ENCODE assay signal across 1 cellular context in the genomic region with DNA sequence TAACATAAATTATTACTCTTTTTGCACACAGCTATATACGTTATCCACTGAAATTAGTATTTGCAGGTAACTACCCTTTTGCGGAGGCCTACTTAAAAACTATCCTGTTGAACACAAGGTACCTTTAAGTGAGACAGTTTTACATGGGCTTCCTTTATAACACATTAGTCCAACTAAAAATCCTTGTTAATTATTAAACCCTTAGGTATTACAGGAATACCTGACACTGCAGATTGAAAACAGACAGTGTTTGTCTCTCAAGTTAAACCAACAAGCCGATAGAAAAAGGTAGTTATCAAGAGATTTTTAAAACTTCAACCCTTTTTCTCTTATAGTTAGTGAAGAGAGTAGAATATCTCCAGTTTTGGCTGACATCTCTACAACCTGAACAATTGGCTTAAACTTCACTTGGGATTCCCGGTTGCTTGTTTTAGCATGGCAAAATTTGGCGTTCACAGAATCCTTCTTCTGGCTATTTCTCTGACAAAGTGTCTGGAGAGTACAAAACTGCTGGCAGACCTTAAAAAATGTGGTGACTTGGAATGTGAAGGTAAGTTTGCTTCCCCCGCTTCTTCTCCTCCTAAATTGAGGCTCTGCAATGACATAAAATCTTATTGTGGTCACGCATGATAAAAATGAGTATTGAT.
A peak's percentile ranks its signal among the peaks of the same experiment; 100 is the strongest.
TF ChIP-seq lines count a peak whose summit lies in the region.

A gene with protein sequence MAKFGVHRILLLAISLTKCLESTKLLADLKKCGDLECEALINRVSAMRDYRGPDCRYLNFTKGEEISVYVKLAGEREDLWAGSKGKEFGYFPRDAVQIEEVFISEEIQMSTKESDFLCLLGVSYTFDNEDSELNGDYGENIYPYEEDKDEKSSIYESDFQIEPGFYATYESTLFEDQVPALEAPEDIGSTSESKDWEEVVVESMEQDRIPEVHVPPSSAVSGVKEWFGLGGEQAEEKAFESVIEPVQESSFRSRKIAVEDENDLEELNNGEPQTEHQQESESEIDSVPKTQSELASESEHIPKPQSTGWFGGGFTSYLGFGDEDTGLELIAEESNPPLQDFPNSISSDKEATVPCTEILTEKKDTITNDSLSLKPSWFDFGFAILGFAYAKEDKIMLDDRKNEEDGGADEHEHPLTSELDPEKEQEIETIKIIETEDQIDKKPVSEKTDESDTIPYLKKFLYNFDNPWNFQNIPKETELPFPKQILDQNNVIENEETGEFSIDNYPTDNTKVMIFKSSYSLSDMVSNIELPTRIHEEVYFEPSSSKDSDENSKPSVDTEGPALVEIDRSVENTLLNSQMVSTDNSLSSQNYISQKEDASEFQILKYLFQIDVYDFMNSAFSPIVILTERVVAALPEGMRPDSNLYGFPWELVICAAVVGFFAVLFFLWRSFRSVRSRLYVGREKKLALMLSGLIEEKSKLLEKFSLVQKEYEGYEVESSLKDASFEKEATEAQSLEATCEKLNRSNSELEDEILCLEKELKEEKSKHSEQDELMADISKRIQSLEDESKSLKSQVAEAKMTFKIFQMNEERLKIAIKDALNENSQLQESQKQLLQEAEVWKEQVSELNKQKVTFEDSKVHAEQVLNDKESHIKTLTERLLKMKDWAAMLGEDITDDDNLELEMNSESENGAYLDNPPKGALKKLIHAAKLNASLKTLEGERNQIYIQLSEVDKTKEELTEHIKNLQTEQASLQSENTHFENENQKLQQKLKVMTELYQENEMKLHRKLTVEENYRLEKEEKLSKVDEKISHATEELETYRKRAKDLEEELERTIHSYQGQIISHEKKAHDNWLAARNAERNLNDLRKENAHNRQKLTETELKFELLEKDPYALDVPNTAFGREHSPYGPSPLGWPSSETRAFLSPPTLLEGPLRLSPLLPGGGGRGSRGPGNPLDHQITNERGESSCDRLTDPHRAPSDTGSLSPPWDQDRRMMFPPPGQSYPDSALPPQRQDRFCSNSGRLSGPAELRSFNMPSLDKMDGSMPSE (N-terminal part only) (plus strand): TSS at position 236 of the 647 bp plus-strand sequence. CDS start 200 bp downstream, at position 436.

TF ChIP-seq in HepG2, 621 proteins besides CTCF, POLR2A, EP300 and RAD21 (continued from another document and continues in another):
- TF ChIP-seq, protein P1, sequence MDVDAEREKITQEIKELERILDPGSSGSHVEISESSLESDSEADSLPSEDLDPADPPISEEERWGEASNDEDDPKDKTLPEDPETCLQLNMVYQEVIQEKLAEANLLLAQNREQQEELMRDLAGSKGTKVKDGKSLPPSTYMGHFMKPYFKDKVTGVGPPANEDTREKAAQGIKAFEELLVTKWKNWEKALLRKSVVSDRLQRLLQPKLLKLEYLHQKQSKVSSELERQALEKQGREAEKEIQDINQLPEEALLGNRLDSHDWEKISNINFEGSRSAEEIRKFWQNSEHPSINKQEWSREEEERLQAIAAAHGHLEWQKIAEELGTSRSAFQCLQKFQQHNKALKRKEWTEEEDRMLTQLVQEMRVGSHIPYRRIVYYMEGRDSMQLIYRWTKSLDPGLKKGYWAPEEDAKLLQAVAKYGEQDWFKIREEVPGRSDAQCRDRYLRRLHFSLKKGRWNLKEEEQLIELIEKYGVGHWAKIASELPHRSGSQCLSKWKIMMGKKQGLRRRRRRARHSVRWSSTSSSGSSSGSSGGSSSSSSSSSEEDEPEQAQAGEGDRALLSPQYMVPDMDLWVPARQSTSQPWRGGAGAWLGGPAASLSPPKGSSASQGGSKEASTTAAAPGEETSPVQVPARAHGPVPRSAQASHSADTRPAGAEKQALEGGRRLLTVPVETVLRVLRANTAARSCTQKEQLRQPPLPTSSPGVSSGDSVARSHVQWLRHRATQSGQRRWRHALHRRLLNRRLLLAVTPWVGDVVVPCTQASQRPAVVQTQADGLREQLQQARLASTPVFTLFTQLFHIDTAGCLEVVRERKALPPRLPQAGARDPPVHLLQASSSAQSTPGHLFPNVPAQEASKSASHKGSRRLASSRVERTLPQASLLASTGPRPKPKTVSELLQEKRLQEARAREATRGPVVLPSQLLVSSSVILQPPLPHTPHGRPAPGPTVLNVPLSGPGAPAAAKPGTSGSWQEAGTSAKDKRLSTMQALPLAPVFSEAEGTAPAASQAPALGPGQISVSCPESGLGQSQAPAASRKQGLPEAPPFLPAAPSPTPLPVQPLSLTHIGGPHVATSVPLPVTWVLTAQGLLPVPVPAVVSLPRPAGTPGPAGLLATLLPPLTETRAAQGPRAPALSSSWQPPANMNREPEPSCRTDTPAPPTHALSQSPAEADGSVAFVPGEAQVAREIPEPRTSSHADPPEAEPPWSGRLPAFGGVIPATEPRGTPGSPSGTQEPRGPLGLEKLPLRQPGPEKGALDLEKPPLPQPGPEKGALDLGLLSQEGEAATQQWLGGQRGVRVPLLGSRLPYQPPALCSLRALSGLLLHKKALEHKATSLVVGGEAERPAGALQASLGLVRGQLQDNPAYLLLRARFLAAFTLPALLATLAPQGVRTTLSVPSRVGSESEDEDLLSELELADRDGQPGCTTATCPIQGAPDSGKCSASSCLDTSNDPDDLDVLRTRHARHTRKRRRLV (CRISPR knock-in tag; IDR thresholded peaks at IDR 0.05) = no peak
- TF ChIP-seq, protein P2, sequence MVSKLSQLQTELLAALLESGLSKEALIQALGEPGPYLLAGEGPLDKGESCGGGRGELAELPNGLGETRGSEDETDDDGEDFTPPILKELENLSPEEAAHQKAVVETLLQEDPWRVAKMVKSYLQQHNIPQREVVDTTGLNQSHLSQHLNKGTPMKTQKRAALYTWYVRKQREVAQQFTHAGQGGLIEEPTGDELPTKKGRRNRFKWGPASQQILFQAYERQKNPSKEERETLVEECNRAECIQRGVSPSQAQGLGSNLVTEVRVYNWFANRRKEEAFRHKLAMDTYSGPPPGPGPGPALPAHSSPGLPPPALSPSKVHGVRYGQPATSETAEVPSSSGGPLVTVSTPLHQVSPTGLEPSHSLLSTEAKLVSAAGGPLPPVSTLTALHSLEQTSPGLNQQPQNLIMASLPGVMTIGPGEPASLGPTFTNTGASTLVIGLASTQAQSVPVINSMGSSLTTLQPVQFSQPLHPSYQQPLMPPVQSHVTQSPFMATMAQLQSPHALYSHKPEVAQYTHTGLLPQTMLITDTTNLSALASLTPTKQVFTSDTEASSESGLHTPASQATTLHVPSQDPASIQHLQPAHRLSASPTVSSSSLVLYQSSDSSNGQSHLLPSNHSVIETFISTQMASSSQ (IDR thresholded peaks at IDR 0.05; ENCODE audit: low read depth) = peak; percentile 98
- TF ChIP-seq, protein P2 (CRISPR knock-in tag; IDR thresholded peaks at IDR 0.05; ENCODE audit: borderline replicate concordance) = peak; percentile 98; the same call in 1 of the 2 replicates
- TF ChIP-seq FOXA1 (IDR thresholded peaks at IDR 0.05) (no peak), FOXA1 (CRISPR knock-in tag; IDR thresholded peaks at IDR 0.05) (peak; percentile 31; the same call in 1 of the 2 replicates), ZMYM4 (CRISPR knock-in tag; IDR thresholded peaks at IDR 0.05) (peak; percentile 72; the same call in 1 of the 2 replicates), ZNF232 (CRISPR knock-in tag; IDR thresholded peaks at IDR 0.05; ENCODE audit: borderline replicate concordance) (no peak; the same call in 1 of the 2 replicates), PTBP1 (IDR thresholded peaks at IDR 0.05; ENCODE audit: low read depth, low read length, poor library complexity, severe bottlenecking) (no peak), HOXA3 (CRISPR knock-in tag; IDR thresholded peaks at IDR 0.05) (no peak), ZNF558 (CRISPR knock-in tag; IDR thresholded peaks at IDR 0.05; ENCODE audit: borderline replicate concordance) (no peak), RFX3 (CRISPR knock-in tag; IDR thresholded peaks at IDR 0.05) (no peak), ZNF788 (CRISPR knock-in tag; IDR thresholded peaks at IDR 0.05; ENCODE audit: borderline replicate concordance) (no peak), ZFY (CRISPR knock-in tag; IDR thresholded peaks at IDR 0.05) (no peak), SNAI1 (CRISPR knock-in tag; IDR thresholded peaks at IDR 0.05; ENCODE audit: borderline replicate concordance) (no peak), FOXM1 (CRISPR knock-in tag; IDR thresholded peaks at IDR 0.05) (no peak), NFKBIZ (CRISPR knock-in tag; IDR thresholded peaks at IDR 0.05) (no peak)
- TF ChIP-seq, protein P3, sequence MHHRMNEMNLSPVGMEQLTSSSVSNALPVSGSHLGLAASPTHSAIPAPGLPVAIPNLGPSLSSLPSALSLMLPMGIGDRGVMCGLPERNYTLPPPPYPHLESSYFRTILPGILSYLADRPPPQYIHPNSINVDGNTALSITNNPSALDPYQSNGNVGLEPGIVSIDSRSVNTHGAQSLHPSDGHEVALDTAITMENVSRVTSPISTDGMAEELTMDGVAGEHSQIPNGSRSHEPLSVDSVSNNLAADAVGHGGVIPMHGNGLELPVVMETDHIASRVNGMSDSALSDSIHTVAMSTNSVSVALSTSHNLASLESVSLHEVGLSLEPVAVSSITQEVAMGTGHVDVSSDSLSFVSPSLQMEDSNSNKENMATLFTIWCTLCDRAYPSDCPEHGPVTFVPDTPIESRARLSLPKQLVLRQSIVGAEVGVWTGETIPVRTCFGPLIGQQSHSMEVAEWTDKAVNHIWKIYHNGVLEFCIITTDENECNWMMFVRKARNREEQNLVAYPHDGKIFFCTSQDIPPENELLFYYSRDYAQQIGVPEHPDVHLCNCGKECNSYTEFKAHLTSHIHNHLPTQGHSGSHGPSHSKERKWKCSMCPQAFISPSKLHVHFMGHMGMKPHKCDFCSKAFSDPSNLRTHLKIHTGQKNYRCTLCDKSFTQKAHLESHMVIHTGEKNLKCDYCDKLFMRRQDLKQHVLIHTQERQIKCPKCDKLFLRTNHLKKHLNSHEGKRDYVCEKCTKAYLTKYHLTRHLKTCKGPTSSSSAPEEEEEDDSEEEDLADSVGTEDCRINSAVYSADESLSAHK (CRISPR knock-in tag; IDR thresholded peaks at IDR 0.05; ENCODE audit: borderline replicate concordance) = no peak
- TF ChIP-seq, protein P4, sequence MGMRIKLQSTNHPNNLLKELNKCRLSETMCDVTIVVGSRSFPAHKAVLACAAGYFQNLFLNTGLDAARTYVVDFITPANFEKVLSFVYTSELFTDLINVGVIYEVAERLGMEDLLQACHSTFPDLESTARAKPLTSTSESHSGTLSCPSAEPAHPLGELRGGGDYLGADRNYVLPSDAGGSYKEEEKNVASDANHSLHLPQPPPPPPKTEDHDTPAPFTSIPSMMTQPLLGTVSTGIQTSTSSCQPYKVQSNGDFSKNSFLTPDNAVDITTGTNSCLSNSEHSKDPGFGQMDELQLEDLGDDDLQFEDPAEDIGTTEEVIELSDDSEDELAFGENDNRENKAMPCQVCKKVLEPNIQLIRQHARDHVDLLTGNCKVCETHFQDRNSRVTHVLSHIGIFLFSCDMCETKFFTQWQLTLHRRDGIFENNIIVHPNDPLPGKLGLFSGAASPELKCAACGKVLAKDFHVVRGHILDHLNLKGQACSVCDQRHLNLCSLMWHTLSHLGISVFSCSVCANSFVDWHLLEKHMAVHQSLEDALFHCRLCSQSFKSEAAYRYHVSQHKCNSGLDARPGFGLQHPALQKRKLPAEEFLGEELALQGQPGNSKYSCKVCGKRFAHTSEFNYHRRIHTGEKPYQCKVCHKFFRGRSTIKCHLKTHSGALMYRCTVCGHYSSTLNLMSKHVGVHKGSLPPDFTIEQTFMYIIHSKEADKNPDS (CRISPR knock-in tag; IDR thresholded peaks at IDR 0.05) = 0 out of 2 replicates have a peak, but pooled peaks have one; percentile 53
- TF ChIP-seq, protein P5, sequence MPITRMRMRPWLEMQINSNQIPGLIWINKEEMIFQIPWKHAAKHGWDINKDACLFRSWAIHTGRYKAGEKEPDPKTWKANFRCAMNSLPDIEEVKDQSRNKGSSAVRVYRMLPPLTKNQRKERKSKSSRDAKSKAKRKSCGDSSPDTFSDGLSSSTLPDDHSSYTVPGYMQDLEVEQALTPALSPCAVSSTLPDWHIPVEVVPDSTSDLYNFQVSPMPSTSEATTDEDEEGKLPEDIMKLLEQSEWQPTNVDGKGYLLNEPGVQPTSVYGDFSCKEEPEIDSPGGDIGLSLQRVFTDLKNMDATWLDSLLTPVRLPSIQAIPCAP (CRISPR knock-in tag; IDR thresholded peaks at IDR 0.05; ENCODE audit: low read depth) = no peak
- TF ChIP-seq, protein P6, sequence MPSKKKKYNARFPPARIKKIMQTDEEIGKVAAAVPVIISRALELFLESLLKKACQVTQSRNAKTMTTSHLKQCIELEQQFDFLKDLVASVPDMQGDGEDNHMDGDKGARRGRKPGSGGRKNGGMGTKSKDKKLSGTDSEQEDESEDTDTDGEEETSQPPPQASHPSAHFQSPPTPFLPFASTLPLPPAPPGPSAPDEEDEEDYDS (CRISPR knock-in tag; IDR thresholded peaks at IDR 0.05) = peak; percentile 96
- TF ChIP-seq, protein P7, sequence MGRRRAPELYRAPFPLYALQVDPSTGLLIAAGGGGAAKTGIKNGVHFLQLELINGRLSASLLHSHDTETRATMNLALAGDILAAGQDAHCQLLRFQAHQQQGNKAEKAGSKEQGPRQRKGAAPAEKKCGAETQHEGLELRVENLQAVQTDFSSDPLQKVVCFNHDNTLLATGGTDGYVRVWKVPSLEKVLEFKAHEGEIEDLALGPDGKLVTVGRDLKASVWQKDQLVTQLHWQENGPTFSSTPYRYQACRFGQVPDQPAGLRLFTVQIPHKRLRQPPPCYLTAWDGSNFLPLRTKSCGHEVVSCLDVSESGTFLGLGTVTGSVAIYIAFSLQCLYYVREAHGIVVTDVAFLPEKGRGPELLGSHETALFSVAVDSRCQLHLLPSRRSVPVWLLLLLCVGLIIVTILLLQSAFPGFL (CRISPR knock-in tag; IDR thresholded peaks at IDR 0.05) = no peak
- TF ChIP-seq, protein P8, sequence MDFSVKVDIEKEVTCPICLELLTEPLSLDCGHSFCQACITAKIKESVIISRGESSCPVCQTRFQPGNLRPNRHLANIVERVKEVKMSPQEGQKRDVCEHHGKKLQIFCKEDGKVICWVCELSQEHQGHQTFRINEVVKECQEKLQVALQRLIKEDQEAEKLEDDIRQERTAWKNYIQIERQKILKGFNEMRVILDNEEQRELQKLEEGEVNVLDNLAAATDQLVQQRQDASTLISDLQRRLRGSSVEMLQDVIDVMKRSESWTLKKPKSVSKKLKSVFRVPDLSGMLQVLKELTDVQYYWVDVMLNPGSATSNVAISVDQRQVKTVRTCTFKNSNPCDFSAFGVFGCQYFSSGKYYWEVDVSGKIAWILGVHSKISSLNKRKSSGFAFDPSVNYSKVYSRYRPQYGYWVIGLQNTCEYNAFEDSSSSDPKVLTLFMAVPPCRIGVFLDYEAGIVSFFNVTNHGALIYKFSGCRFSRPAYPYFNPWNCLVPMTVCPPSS (IDR thresholded peaks at IDR 0.05) = no peak
- TF ChIP-seq, protein P9, sequence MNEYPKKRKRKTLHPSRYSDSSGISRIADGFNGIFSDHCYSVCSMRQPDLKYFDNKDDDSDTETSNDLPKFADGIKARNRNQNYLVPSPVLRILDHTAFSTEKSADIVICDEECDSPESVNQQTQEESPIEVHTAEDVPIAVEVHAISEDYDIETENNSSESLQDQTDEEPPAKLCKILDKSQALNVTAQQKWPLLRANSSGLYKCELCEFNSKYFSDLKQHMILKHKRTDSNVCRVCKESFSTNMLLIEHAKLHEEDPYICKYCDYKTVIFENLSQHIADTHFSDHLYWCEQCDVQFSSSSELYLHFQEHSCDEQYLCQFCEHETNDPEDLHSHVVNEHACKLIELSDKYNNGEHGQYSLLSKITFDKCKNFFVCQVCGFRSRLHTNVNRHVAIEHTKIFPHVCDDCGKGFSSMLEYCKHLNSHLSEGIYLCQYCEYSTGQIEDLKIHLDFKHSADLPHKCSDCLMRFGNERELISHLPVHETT (CRISPR knock-in tag; conservative IDR thresholded peaks at IDR 0.05) = no peak; the same call in 1 of the 2 replicates
